ENCODE assay signal across 8 cellular contexts in the genomic region with DNA sequence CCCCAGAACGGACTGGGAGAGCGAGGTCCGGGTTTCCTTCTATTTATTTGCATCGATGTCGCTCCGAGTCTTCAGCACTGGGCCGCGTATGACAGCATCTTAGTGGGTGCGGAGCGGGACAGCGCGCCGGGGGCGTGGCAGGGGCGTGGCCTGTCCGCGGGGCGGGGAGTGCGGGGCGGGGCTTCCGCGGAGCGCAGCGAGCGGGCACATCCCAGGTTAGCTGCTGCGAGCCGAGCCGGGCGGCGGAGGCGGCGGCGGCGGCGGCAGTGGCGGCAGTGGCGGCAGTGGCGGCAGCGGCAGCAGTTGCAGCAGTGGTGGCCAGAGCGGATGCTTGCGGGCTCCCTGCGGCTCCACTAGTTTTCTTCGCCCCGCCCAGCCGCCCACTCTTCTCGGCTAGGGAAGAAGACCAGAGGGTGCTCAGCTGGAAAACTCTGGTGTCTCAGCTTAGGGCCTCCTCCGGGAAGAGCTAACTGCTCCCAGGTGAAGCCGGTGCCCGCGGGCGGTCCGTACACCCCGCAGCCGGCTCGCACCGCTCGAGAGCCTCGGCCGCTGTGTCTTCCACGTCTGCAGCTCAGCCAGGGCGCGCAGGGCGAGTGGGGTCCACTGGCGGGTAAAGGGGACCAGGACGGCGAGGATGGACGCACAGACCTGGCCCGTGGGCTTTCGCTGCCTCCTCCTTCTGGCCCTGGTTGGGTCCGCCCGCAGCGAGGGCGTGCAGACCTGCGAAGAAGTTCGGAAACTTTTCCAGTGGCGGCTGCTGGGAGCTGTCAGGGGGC. TPM values are rescaled to one million over a fixed set of nuclear protein-coding genes. Genes with fewer than 3 reads are reported as not detected.
DNase-seq lines count a peak whose midpoint lies in the region; ATAC-seq and TF ChIP-seq lines count a peak whose summit lies in the region.

A gene (plus strand): TSS at position 209 of the 776 bp plus-strand sequence.

- H3K79me2 ChIP-seq in PC-9 (ENCODE audit: low read depth) = no peaks in the 10 kb centered on the region

- CTCF ChIA-PET in PC-9 (lab: Charles Lee) = interaction anchor here (1.0 kb wide), 1 partner anchor 17 kb away, joined by 4 read pairs; no protein-coding TSS in a partner anchor

- no peaks in the 10 kb centered on the region for H3K9me3 ChIP-seq in PC-9 (ENCODE audit: insufficient read depth, low read depth)
- no peaks in the 10 kb centered on the region for H3K9me3 ChIP-seq in stomach

- H3K36me3 ChIP-seq in PC-9 (ENCODE audit: low read depth) (no peaks in the 10 kb centered on the region), stomach (no peaks in the 10 kb centered on the region)

- BruUV-seq in PC-9 (replicated peaks; lab: Mats Ljungman, UMichigan) = no TSS peak

- intact Hi-C loops in PC-9 (cut with micrococcal nuclease; ENCODE audit: unreplicated experiment) = no loop called here
- intact Hi-C loops in stomach (cut with DNase I; ENCODE audit: low total_unique reads) = no loop called here

- POLR2A ChIA-PET in PC-9 (lab: Charles Lee; ENCODE audit: unreplicated experiment) = interaction anchor here (0.6 kb wide), 2 partner anchors 61 to 1071 kb away, joined by 3 to 4 read pairs; no protein-coding TSS in a partner anchor

- H4K20me1 ChIP-seq in PC-9 (ENCODE audit: insufficient read depth) = no peaks in the 10 kb centered on the region

- no peaks in the 10 kb centered on the region for H3K9me3 Mint-ChIP-seq in neural crest cell

- H3K27ac Mint-ChIP-seq in neural crest cell (ENCODE audit: unreplicated experiment) = peak within 1 kb of the TSS; percentile 5

- peaks cover 6% of the 10 kb centered on the region for H3K4me1 Mint-ChIP-seq in neural crest cell

- no peak for TF ChIP-seq CTCF in PC-9 (conservative IDR thresholded peaks at IDR 0.05)
- TF ChIP-seq CTCF in fibroblast of the aortic adventitia (IDR thresholded peaks at IDR 0.05; ENCODE audit: insufficient read depth, low read length) = no peak
- no peak for TF ChIP-seq CTCF in neural crest cell (conservative IDR thresholded peaks at IDR 0.05)
- TF ChIP-seq CTCF in stomach (IDR thresholded peaks at IDR 0.05) = no peak

- ATAC-seq in GM19467 (IDR thresholded peaks at IDR 0.05; ENCODE audit: unreplicated experiment) = peak; percentile 96
- ATAC-seq in HG03571 (IDR thresholded peaks at IDR 0.05; ENCODE audit: unreplicated experiment) = peak; percentile 97

- H3K4me2 ChIP-seq in PC-9 = peak within 1 kb of the TSS; percentile 66

- WGBS in stomach, 5 donors = 0 to 2% (median 1%) methylated on average over 35 to 76 of the region's 76 CpGs

- H2AFZ ChIP-seq in PC-9 = 0 out of 2 replicates have a peak within 1 kb of the TSS, but pooled peaks have one; percentile 58

- H3K27me3 ChIP-seq in PC-9 (ENCODE audit: insufficient read depth, low read depth) (peaks cover 16% of the 10 kb centered on the region; the same call in 1 of the 2 replicates), stomach (peaks cover 0 to 71% (median 62%) of the 10 kb centered on the region in 3 donors)

- no peak for TF ChIP-seq EP300 in stomach (IDR thresholded peaks at IDR 0.05)

- H3K4me3 ChIP-seq in PC-9 = peak within 1 kb of the TSS; percentile 38; the same call in 1 of the 2 replicates
- peak within 1 kb of the TSS; percentile 60 for H3K4me3 ChIP-seq in fibroblast of the aortic adventitia (ENCODE audit: low read depth, low read length)
- peak within 1 kb of the TSS; percentile 44 to 64 (median 49) for H3K4me3 ChIP-seq in stomach

- peak; percentile 55 for DNase-seq in CMK (ENCODE audit: low read depth)
- DNase-seq in PC-9 = peak; percentile 43 to 74
- DNase-seq in activated T-helper 1 cell treated with Interleukin-2 at 50 U/mL for 16 hours (ENCODE audit: low read depth) = peak; percentile 79
- DNase-seq in fibroblast of the aortic adventitia (ENCODE audit: low read depth) = peak; percentile 22
- DNase-seq in neural crest cell (ENCODE audit: low read depth, low spot score) = peak; percentile 76
- DNase-seq in stomach = peak; percentile 80

- TF ChIP-seq POLR2A in stomach (IDR thresholded peaks at IDR 0.05) = no peak

- H3K36me3 Mint-ChIP-seq in neural crest cell (ENCODE audit: low read depth) = no peaks in the 10 kb centered on the region

- no peak within 1 kb of the TSS for H3K27ac ChIP-seq in PC-9
- H3K27ac ChIP-seq in stomach = no peak within 1 kb of the TSS

- peaks cover 3% of the 10 kb centered on the region; the same call in 1 of the 2 replicates for H3K9me2 ChIP-seq in PC-9 (ENCODE audit: insufficient read depth)

- no peaks in the 10 kb centered on the region for H3K4me1 ChIP-seq in PC-9 (replicated peaks; ENCODE audit: insufficient read depth)
- H3K4me1 ChIP-seq in stomach = peaks cover 9 to 18% (median 14%) of the 10 kb centered on the region in 4 donors

- H3K4me3 Mint-ChIP-seq in neural crest cell = peak within 1 kb of the TSS; percentile 81

- peaks cover 93% of the 10 kb centered on the region for H3K27me3 Mint-ChIP-seq in neural crest cell (ENCODE audit: low read depth)

- H3F3A ChIP-seq in PC-9 (ENCODE audit: insufficient read depth, low read depth) = no peaks in the 10 kb centered on the region

RNA-seq across cellular contexts. Expression of the gene that starts here (rescaled TPM):
- total RNA-seq in PC-9 (2021) (not detected in 2 replicates), fibroblast of the aortic adventitia (ENCODE audit: low replicate concordance) (0.18 TPM in 1 of 2 replicates, not detected in the other), neural crest cell (0.28 and 0.84 TPM in 2 replicates), stomach (1 to 10 TPM in 1 of 5 donors, under 1 TPM in 1, not detected in 3; 0.87 to 2.8 TPM)
- polyA plus RNA-seq in stomach = not detected

Comparison
In these comparisons a context has a peak if more than half of its experiments do, and no peak if none do; other contexts are left out.
1. Peak in DNase-seq, H3K4me3 ChIP-seq and H3K4me2 ChIP-seq in PC-9; RNA of the gene not detected or under 1 TPM.
2. Peak in DNase-seq and H3K4me3 ChIP-seq in fibroblast of the aortic adventitia; RNA of the gene not detected or under 1 TPM.
3. Peak in DNase-seq in neural crest cell; RNA of the gene not detected or under 1 TPM.
4. DNase-seq: peak in every context shown above with its lines; median percentile 80 in stomach; 79 in activated T-helper 1 cell treated with Interleukin-2 at 50 U/mL for 16 hours; 76 in neural crest cell; 58 in PC-9; 55 in CMK; 22 in fibroblast of the aortic adventitia.